ENCODE assay signal across 22 cellular contexts in the genomic region with DNA sequence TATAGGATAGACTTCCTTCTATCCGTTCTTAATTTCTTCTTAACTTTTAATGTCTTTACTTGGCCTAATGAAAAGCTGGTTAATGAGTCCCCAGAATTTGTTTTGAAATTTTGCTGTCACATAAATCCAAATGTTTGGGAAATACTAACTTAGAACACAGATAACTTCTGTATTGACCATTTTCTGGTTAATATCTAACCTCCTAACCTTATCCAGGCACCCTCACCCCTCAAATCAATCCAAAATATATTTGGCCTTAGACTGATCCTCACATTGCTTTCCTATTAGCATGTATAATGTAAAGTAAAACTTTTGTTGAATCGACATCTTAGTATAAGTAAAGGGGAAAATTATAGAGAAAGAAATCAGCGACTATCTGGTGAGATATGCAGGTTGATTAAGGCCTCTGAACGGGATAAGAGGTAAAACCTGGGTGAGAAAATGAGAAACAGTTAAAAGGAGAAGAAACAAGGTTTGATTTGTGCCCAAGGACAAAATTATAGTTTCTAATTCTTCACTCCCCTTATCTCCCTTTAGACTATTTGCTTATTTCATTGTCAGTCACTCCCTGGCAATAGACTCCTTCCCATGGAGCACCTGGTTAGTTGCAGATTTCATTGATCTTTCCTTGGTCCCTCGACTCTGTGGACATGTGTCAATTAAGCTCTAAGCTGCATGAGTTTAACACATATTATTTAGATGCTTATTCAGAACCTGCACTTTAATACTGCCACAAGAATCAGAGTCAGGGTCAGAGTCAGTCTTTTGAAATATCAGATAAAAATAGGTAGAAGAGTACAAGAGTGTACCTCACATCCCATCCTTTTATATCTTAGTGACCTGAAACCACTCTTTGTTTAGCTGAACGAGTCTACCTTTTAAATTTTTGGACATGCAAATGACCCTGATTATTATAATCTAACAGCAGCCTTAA.
"Had no signal": no experiment of that assay in that cellular context is flagged by ENCODE, and none has a peak within 500 bp of the region (broad histone marks: within the 10 kb centered on the region; RNA-seq: fewer than 3 reads in every experiment).

No MANE protein-coding gene starts in this region.

- H3K27me3 Mint-ChIP-seq: IgD-negative memory B cell had no signal

- H3K27ac Mint-ChIP-seq: IgD-negative memory B cell had no signal

- H3K9me3 ChIP-seq: SK-N-SH had no signal

- H3K27ac ChIP-seq: KMS-11, RWPE1 had no signal

- H3K4me3 ChIP-seq: K562 had no signal

- DNase-seq: Kasumi-1, MM.1S, NCI-H1092 treated with DMSO at 0.1 percent for 48 hours, NCI-H1436, NCI-H187, NCI-H2029, NCI-H2081 treated with DMSO at 0.1 percent for 48 hours, NCI-H2171, NCI-H226, NCI-H446, NCI-H510A, NCI-H524 treated with DMSO at 0.1 percent for 48 hours, NCI-H69, NCI-H774, PC-3, SHP77, SK-N-SH had no signal

- H3K4me3 Mint-ChIP-seq: IgD-negative memory B cell had no signal

- H3K9me3 Mint-ChIP-seq: IgD-negative memory B cell had no signal

- ATAC-seq: K562, Panc1, PC-3 had no signal

- FAIRE-seq: K562 had no signal
